In the genomic region with DNA sequence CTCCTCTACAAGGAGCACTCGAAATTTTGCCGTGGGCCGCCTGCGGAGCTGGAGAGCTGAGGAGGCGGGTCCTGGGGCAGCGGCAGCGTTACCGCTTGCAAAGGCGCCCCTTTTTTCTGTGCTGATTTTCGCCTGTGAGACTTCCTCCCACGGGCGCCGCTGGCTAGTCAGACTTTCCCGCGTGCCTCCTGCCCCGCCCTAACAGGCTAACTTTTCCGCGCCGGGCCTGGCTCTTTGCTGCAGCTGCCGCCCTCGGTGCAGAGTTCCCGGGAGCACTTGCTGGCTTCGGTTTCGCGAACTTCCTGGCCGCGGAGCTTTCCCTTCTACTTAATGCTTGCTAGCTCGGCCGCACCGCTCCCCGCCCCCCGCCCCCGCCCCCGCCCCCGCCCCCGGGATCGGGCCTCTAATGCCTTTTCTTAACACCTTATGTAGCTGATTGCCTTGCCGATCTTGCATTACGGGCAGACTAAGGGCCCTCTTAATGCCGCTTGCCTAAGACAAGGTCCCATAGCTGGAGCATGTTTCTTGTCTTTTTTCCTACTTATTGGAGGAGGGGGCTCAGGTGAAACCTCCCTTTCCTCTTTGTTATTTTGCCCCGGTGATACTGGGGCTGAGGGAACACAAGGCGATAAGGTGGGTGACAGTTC, we compare ENCODE assay signal across 8 cellular contexts. TPM values are rescaled to one million over a fixed set of nuclear protein-coding genes. Genes with fewer than 3 reads are reported as not detected.
DNase-seq lines count a peak whose midpoint lies in the region; ATAC-seq lines count a peak whose summit lies in the region.

No MANE protein-coding gene starts in this region.

- peak; percentile 64 to 67 for ATAC-seq in activated T-cell treated with anti-CD3 and anti-CD28 coated beads, Interleukin-2, amount 50 U/mL, for 72 hours (replicated peaks in 1 of 2)
- peak; percentile 71 for ATAC-seq in naive thymus-derived CD4-positive, alpha-beta T cell
- no peak for ATAC-seq in GM19035 (IDR thresholded peaks at IDR 0.05; ENCODE audit: unreplicated experiment)

- H3K9me3 Mint-ChIP-seq in activated T-cell treated with anti-CD3 and anti-CD28 coated beads, Interleukin-2, amount 50 U/mL, for 72 hours = no peaks in the 10 kb centered on the region
- peaks cover 0 to 11% (median 0%) of the 10 kb centered on the region in 11 donors for H3K9me3 Mint-ChIP-seq in naive thymus-derived CD4-positive, alpha-beta T cell

- H3K4me3 Mint-ChIP-seq in activated T-cell treated with anti-CD3 and anti-CD28 coated beads, Interleukin-2, amount 50 U/mL, for 72 hours = peak overlapping the region; percentile 78 to 88
- peak overlapping the region; percentile 76 to 87 (median 82) for H3K4me3 Mint-ChIP-seq in naive thymus-derived CD4-positive, alpha-beta T cell

- H3K27me3 ChIP-seq in naive thymus-derived CD4-positive, alpha-beta T cell (ENCODE audit: control insufficient read depth in 2 of 2, insufficient read depth in 2 of 2, low read length in 2 of 2) = no peaks in the 10 kb centered on the region

- H3K27ac ChIP-seq in naive thymus-derived CD4-positive, alpha-beta T cell (ENCODE audit: low read depth, low read length) = no peak overlapping the region

- peaks cover 21 to 23% of the 10 kb centered on the region in 2 donors for H3K4me1 ChIP-seq in naive thymus-derived CD4-positive, alpha-beta T cell (ENCODE audit: control insufficient read depth in 2 of 2, insufficient read depth in 2 of 2, low read length in 2 of 2)

- no peak overlapping the region for H3K27ac Mint-ChIP-seq in activated T-cell treated with anti-CD3 and anti-CD28 coated beads, Interleukin-2, amount 50 U/mL, for 72 hours
- H3K27ac Mint-ChIP-seq in naive thymus-derived CD4-positive, alpha-beta T cell = peak overlapping the region in 2 of 9 donors; percentile 76 to 80

- intact Hi-C loops in naive thymus-derived CD4-positive, alpha-beta T cell (cut with micrococcal nuclease) = loop anchor here in 1 of 2 donors (5.0 kb wide), 1 partner anchor 97 kb away; no protein-coding TSS in a partner anchor

- no peaks in the 10 kb centered on the region for H3K36me3 ChIP-seq in naive thymus-derived CD4-positive, alpha-beta T cell (ENCODE audit: control insufficient read depth in 2 of 3, insufficient read depth in 3 of 3, low read length in 3 of 3)

- DNase-seq in GF-D8 (lab: John Stamatoyannopoulos, UW) = peak; percentile 21
- peak; percentile 77 for DNase-seq in NCI-H82 (lab: John Stamatoyannopoulos, UW)
- DNase-seq in activated T-cell treated with anti-CD3 and anti-CD28 coated beads, Interleukin-2, amount 50 U/mL, for 72 hours = peak; percentile 65 to 67
- DNase-seq in fibroblast of peridontal ligament (ENCODE audit: extremely low read depth) = peak; percentile 18
- DNase-seq in naive thymus-derived CD4-positive, alpha-beta T cell = peak in 7 of 9 donors; percentile 23 to 60 (median 32)
- peak; percentile 41 to 47 for DNase-seq in stimulated activated CD8-positive, alpha-beta memory T cell treated with anti-CD3 and anti-CD28 coated beads, Interleukin-7, amount 100 ng/mL, for 48 hours (ENCODE audit: extremely low read depth in 1 of 2, low read depth in 1 of 2)
- DNase-seq in KG1 (lab: John Stamatoyannopoulos, UW) = no peak

- peak overlapping the region; percentile 30 for H3K4me3 ChIP-seq in naive thymus-derived CD4-positive, alpha-beta T cell (ENCODE audit: low read length)

- CTCF ChIA-PET in naive thymus-derived CD4-positive, alpha-beta T cell (lab: Charles Lee) = interaction anchor here (1.4 to 1.9 kb wide), 2 partner anchors 11 to 13 kb away, joined by 3 to 9 read pairs; no protein-coding TSS in a partner anchor

- peaks cover 0 to 7% of the 10 kb centered on the region in 2 donors for H3K36me3 Mint-ChIP-seq in activated T-cell treated with anti-CD3 and anti-CD28 coated beads, Interleukin-2, amount 50 U/mL, for 72 hours (ENCODE audit: insufficient read depth in 2 of 2)
- H3K36me3 Mint-ChIP-seq in naive thymus-derived CD4-positive, alpha-beta T cell = peaks cover 0 to 28% (median 0%) of the 10 kb centered on the region in 5 donors

- peaks cover 34% of the 10 kb centered on the region for H3K27me3 Mint-ChIP-seq in activated T-cell treated with anti-CD3 and anti-CD28 coated beads, Interleukin-2, amount 50 U/mL, for 72 hours (ENCODE audit: low read depth)
- H3K27me3 Mint-ChIP-seq in naive thymus-derived CD4-positive, alpha-beta T cell = peaks cover 0 to 37% (median 6%) of the 10 kb centered on the region in 5 donors

- POLR2A ChIA-PET in naive thymus-derived CD4-positive, alpha-beta T cell (lab: Charles Lee) = interaction anchor here (1.1 to 3.5 kb wide), 4 partner anchors 18 to 123 kb away, joined by 3 to 11 read pairs (median 4); no protein-coding TSS in a partner anchor

- peaks cover 46% of the 10 kb centered on the region for H3K4me1 Mint-ChIP-seq in activated T-cell treated with anti-CD3 and anti-CD28 coated beads, Interleukin-2, amount 50 U/mL, for 72 hours (ENCODE audit: low read depth)
- H3K4me1 Mint-ChIP-seq in naive thymus-derived CD4-positive, alpha-beta T cell = peaks cover 23 to 55% (median 47%) of the 10 kb centered on the region in 7 donors

- H3K9me3 ChIP-seq in naive thymus-derived CD4-positive, alpha-beta T cell (ENCODE audit: control insufficient read depth in 2 of 3, low read length in 3 of 3) = peaks cover 0 to 3% (median 0%) of the 10 kb centered on the region in 3 experiments

RNA-seq across cellular contexts. Expression of a gene that starts 37.9 kb away (rescaled TPM):
- 1 to 10 TPM; 1.7 TPM for total RNA-seq in activated T-cell treated with anti-CD3 and anti-CD28 coated beads, Interleukin-2, amount 50 U/mL, for 72 hours
- total RNA-seq in naive thymus-derived CD4-positive, alpha-beta T cell = 1 to 10 TPM in 2 of 5 experiments, under 1 TPM in 3; 0.22 to 3.3 (median 0.42) TPM
- polyA plus RNA-seq in naive thymus-derived CD4-positive, alpha-beta T cell = under 1 TPM in 1 of 2 donors, not detected in 1; 0.05 TPM
